9 cellular contexts compared by ENCODE assay signal in the genomic region with DNA sequence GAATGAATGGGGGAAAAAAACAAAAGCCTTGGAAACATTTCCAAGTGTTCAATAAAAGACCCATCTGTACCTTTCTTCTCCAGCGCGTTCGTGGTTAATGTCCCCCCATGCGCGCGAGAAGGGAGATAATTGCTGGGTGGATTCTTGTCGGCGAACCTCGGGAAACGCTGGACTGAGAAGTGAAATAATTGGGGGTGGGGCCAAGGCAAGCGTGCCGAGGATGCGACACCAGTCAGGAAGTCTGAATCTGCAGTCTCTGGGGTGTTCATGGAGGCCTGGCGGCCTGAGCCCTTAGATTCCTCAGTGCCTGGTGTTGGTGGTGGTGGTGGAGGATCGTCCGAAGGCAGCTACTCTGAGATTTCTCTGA. TPM values are rescaled to one million over a fixed set of nuclear protein-coding genes. Genes with fewer than 3 reads are reported as not detected.
DNase-seq lines count a peak whose midpoint lies in the region; ATAC-seq and TF ChIP-seq lines count a peak whose summit lies in the region.
"Had no signal": no experiment of that assay in that cellular context is flagged by ENCODE, and none has a peak within 500 bp of the region (broad histone marks: within the 10 kb centered on the region; RNA-seq: fewer than 3 reads in every experiment).

No MANE protein-coding gene starts in this region.

- peak overlapping the region; percentile 49 for H3K4me2 ChIP-seq in neuronal stem cell (ENCODE audit: insufficient read depth, low read length, poor library complexity, severe bottlenecking)
- H3K4me2 ChIP-seq in PC-9, result no peak overlapping the region

- DNase-seq in NCI-H2081 (lab: John Stamatoyannopoulos, UW), result peak; percentile 31 to 58
- DNase-seq in NCI-H2081 treated with DMSO at 0.1 percent for 48 hours (lab: John Stamatoyannopoulos, UW), result no peak
- no peak for DNase-seq in activated T-helper 2 cell treated with anti-CD3 and anti-CD28 coated beads, Interferon-gamma antibody, Interleukin-2, Interleukin-4, amounts not matched to agents 10 μg/mL and 5 μg/mL and 100 μg/mL, durations not matched to agents 14 hours and 24 hours and 36 hours (ENCODE audit: low spot score)
- DNase-seq in neuronal stem cell (ENCODE audit: low spot score), result no peak
- no peak for DNase-seq in PC-9
- no peak for DNase-seq in dorsolateral prefrontal cortex
- no peak for DNase-seq in activated CD4-positive, alpha-beta T cell treated with anti-CD3 and anti-CD28 coated beads for 48 hours

- no peaks in the 10 kb centered on the region for H3K9me3 Mint-ChIP-seq in activated T-helper 2 cell treated with anti-CD3 and anti-CD28 coated beads, Interferon-gamma antibody, Interleukin-2, Interleukin-4, amounts not matched to agents 10 μg/mL and 5 μg/mL and 100 μg/mL, durations not matched to agents 14 hours and 24 hours and 36 hours

- H3K27me3 ChIP-seq in neuronal stem cell (ENCODE audit: control insufficient read depth in 3 of 3, insufficient read depth in 3 of 3, low read depth in 1 of 3, low read length in 3 of 3), result peaks cover 0 to 99% (median 63%) of the 10 kb centered on the region in 3 experiments
- H3K27me3 ChIP-seq in PC-9 (ENCODE audit: insufficient read depth, low read depth), result peaks cover 13% of the 10 kb centered on the region; the same call in 1 of the 2 replicates
- H3K27me3 ChIP-seq in dorsolateral prefrontal cortex, result peaks cover 0 to 100% (median 92%) of the 10 kb centered on the region in 45 donors

- H3K36me3 Mint-ChIP-seq in activated T-helper 2 cell treated with anti-CD3 and anti-CD28 coated beads, Interferon-gamma antibody, Interleukin-2, Interleukin-4, amounts not matched to agents 10 μg/mL and 5 μg/mL and 100 μg/mL, durations not matched to agents 14 hours and 24 hours and 36 hours (ENCODE audit: low read depth), result no peaks in the 10 kb centered on the region

- WGBS in neuronal stem cell (ENCODE audit: extremely low coverage in 2 of 2, insufficient read length in 2 of 2, insufficient replicate concordance in 1 of 2), 2 donors, result no CpG with 5 or more reads among the region's 16 CpGs

- no peak overlapping the region for H4K8ac ChIP-seq in neuronal stem cell (ENCODE audit: low read depth, low read length)

- no peak overlapping the region for H2BK5ac ChIP-seq in neuronal stem cell (ENCODE audit: low read length)

- H3K4ac ChIP-seq in neuronal stem cell (ENCODE audit: low read length), result no peak overlapping the region

- H3K4me3 Mint-ChIP-seq in activated T-helper 2 cell treated with anti-CD3 and anti-CD28 coated beads, Interferon-gamma antibody, Interleukin-2, Interleukin-4, amounts not matched to agents 10 μg/mL and 5 μg/mL and 100 μg/mL, durations not matched to agents 14 hours and 24 hours and 36 hours (ENCODE audit: low read depth), result peak overlapping the region; percentile 39

- TF ChIP-seq CTCF in PC-9 (conservative IDR thresholded peaks at IDR 0.05) (no peak), dorsolateral prefrontal cortex (IDR thresholded peaks at IDR 0.05 in 54 of 56, conservative IDR thresholded peaks at IDR 0.05 in 2 of 56; ENCODE audit: low read depth in 1 of 56, partially characterized antibody in 56 of 56) (peak in 2 of 56 donors; percentile 5 to 19)

- no peak overlapping the region for H3K4me3 ChIP-seq in neuronal stem cell (ENCODE audit: low read length in 2 of 2)
- H3K4me3 ChIP-seq in PC-9, result no peak overlapping the region
- H3K4me3 ChIP-seq in dorsolateral prefrontal cortex, result peak overlapping the region in 28 of 59 donors; percentile 5 to 51 (median 36)

- peaks cover 70% of the 10 kb centered on the region for H3K27me3 Mint-ChIP-seq in activated T-helper 2 cell treated with anti-CD3 and anti-CD28 coated beads, Interferon-gamma antibody, Interleukin-2, Interleukin-4, amounts not matched to agents 10 μg/mL and 5 μg/mL and 100 μg/mL, durations not matched to agents 14 hours and 24 hours and 36 hours (ENCODE audit: low read depth)

- H3K79me2 ChIP-seq in PC-9 (ENCODE audit: low read depth), result no peaks in the 10 kb centered on the region

- no peak overlapping the region for H2BK12ac ChIP-seq in neuronal stem cell (ENCODE audit: low read length)

- intact Hi-C loops in activated T-helper 2 cell treated with anti-CD3 and anti-CD28 coated beads, Interferon-gamma antibody, Interleukin-2, Interleukin-4, amounts not matched to agents 10 μg/mL and 5 μg/mL and 100 μg/mL, durations not matched to agents 14 hours and 24 hours and 36 hours (cut with micrococcal nuclease), result loop anchor here (2.0 kb wide), 1 partner anchor 124 kb away; no protein-coding TSS in a partner anchor
- intact Hi-C loops in PC-9 (cut with micrococcal nuclease; ENCODE audit: unreplicated experiment), result no loop called here
- intact Hi-C loops in dorsolateral prefrontal cortex (cut with DNase I), result loop anchor here in 1 of 2 donors (5.0 kb wide), 1 partner anchor 121 kb away; no protein-coding TSS in a partner anchor

- H3K79me1 ChIP-seq in neuronal stem cell (ENCODE audit: low read depth, low read length), result no peaks in the 10 kb centered on the region

- H3K27ac Mint-ChIP-seq in activated T-helper 2 cell treated with anti-CD3 and anti-CD28 coated beads, Interferon-gamma antibody, Interleukin-2, Interleukin-4, amounts not matched to agents 10 μg/mL and 5 μg/mL and 100 μg/mL, durations not matched to agents 14 hours and 24 hours and 36 hours, result no peak overlapping the region

- no peak overlapping the region for H2BK120ac ChIP-seq in neuronal stem cell (ENCODE audit: low read depth, low read length)

- H3K18ac ChIP-seq in neuronal stem cell (ENCODE audit: low read length), result no peak overlapping the region

- no peak overlapping the region for H2AK5ac ChIP-seq in neuronal stem cell (ENCODE audit: low read depth, low read length)

- H3K9me2 ChIP-seq in PC-9 (ENCODE audit: insufficient read depth), result no peaks in the 10 kb centered on the region

- peaks cover 0 to 2% of the 10 kb centered on the region in 2 donors for H3K4me1 ChIP-seq in neuronal stem cell (ENCODE audit: control insufficient read depth in 2 of 2, insufficient read depth in 1 of 2, low read depth in 1 of 2, low read length in 2 of 2)
- H3K4me1 ChIP-seq in PC-9 (replicated peaks; ENCODE audit: insufficient read depth), result no peaks in the 10 kb centered on the region

- H2AFZ ChIP-seq in neuronal stem cell (ENCODE audit: low read length), result peak overlapping the region; percentile 72
- H2AFZ ChIP-seq in PC-9, result no peak overlapping the region

- H3K9me3 ChIP-seq in neuronal stem cell (replicated peaks in 1 of 2; ENCODE audit: control insufficient read depth in 2 of 2, insufficient read depth in 1 of 2, low read depth in 1 of 2, low read length in 2 of 2) (no peaks in the 10 kb centered on the region), PC-9 (ENCODE audit: insufficient read depth, low read depth) (no peaks in the 10 kb centered on the region)

- no peaks in the 10 kb centered on the region for H4K20me1 ChIP-seq in PC-9 (ENCODE audit: insufficient read depth)

- no peak overlapping the region for H3K23ac ChIP-seq in neuronal stem cell (ENCODE audit: low read depth, low read length, poor library complexity)

- CTCF ChIA-PET in PC-9 (lab: Charles Lee), result interaction anchor here (1.4 kb wide), 1 partner anchor 182 kb away, joined by 4 read pairs; no protein-coding TSS in a partner anchor

- H4K91ac ChIP-seq in neuronal stem cell (ENCODE audit: low read depth, low read length, poor library complexity), result no peak overlapping the region

- H3K36me3 ChIP-seq in neuronal stem cell (replicated peaks in 1 of 2; ENCODE audit: control insufficient read depth in 2 of 2, insufficient read depth in 2 of 2, low read length in 2 of 2) (no peaks in the 10 kb centered on the region), PC-9 (ENCODE audit: low read depth) (no peaks in the 10 kb centered on the region)

- H3K14ac ChIP-seq in neuronal stem cell (ENCODE audit: low read length), result no peak overlapping the region

- H2BK15ac ChIP-seq in neuronal stem cell (ENCODE audit: low read length), result no peak overlapping the region

- POLR2A ChIA-PET in PC-9 (lab: Charles Lee; ENCODE audit: unreplicated experiment), result no interaction called here

- no TSS peak for BruUV-seq in PC-9 (replicated peaks; lab: Mats Ljungman, UMichigan)

- H3K27ac ChIP-seq in neuronal stem cell (replicated peaks; ENCODE audit: low read length) (no peak overlapping the region), PC-9 (no peak overlapping the region), dorsolateral prefrontal cortex (no peak overlapping the region)

- no peaks in the 10 kb centered on the region for H3F3A ChIP-seq in PC-9 (ENCODE audit: insufficient read depth, low read depth)

- ATAC-seq in HG03342 (IDR thresholded peaks at IDR 0.05; ENCODE audit: unreplicated experiment), result peak; percentile 26

- H3K4me1 Mint-ChIP-seq in activated T-helper 2 cell treated with anti-CD3 and anti-CD28 coated beads, Interferon-gamma antibody, Interleukin-2, Interleukin-4, amounts not matched to agents 10 μg/mL and 5 μg/mL and 100 μg/mL, durations not matched to agents 14 hours and 24 hours and 36 hours (ENCODE audit: low read depth), result peaks cover 7% of the 10 kb centered on the region

- H3K9ac ChIP-seq in neuronal stem cell (ENCODE audit: low read depth, low read length, poor library complexity), result no peak overlapping the region

RNA-seq across cellular contexts. Expression of gene ARX, which starts 5.3 kb away (rescaled TPM):
- not detected in 2 replicates for total RNA-seq in activated T-helper 2 cell treated with anti-CD3 and anti-CD28 coated beads, Interferon-gamma antibody, Interleukin-2, Interleukin-4, amounts not matched to agents 10 μg/mL and 5 μg/mL and 100 μg/mL, durations not matched to agents 14 hours and 24 hours and 36 hours
- 1.4 TPM for polyA plus RNA-seq in neuronal stem cell (2013, experiment 1 of 2)
- polyA plus RNA-seq in neuronal stem cell (2013, experiment 2 of 2), result 1.4 TPM
- total RNA-seq in PC-9 (2021), result not detected in 2 replicates
- 10 to 100 TPM in 86 of 120 experiments, 1 to 10 TPM in 34; 4.5 to 19.3 (median 11.3) TPM for total RNA-seq in dorsolateral prefrontal cortex
- total RNA-seq: subcutaneous adipose tissue had no signal

Comparison
In these comparisons a context has a peak if more than half of its experiments do, and no peak if none do; other contexts are left out.
1. DNase-seq: peak in NCI-H2081 (2 of 2); none in NCI-H2081 treated with DMSO at 0.1 percent for 48 hours (single experiment), activated T-helper 2 cell treated with anti-CD3 and anti-CD28 coated beads, Interferon-gamma antibody, Interleukin-2, Interleukin-4, amounts not matched to agents 10 μg/mL and 5 μg/mL and 100 μg/mL, durations not matched to agents 14 hours and 24 hours and 36 hours (single experiment), neuronal stem cell (single experiment), PC-9 (0 of 2), dorsolateral prefrontal cortex (0 of 10) and activated CD4-positive, alpha-beta T cell treated with anti-CD3 and anti-CD28 coated beads for 48 hours (single experiment).